Comparison of ENCODE assay signal across 8 cellular contexts in genomic region chr7:121385800-121386179, GRCh38.
DNase-seq lines count a peak whose midpoint lies in the region; ATAC-seq and TF ChIP-seq lines count a peak whose summit lies in the region.

No MANE protein-coding gene starts in this region.

- TF ChIP-seq CTCF in GM10266 (IDR thresholded peaks at IDR 0.05; ENCODE audit: control insufficient read depth, insufficient read depth, low read depth, missing control alignments), result no peak

- peaks cover 51% of the 10 kb centered on the region for H3K4me1 Mint-ChIP-seq in central memory CD8-positive, alpha-beta T cell
- peaks cover 73% of the 10 kb centered on the region for H3K4me1 Mint-ChIP-seq in stimulated activated naive CD8-positive, alpha-beta T cell treated with anti-CD3 and anti-CD28 coated beads, Interleukin-15, amount 100 ng/mL, for 72 hours
- peaks cover 80% of the 10 kb centered on the region for H3K4me1 Mint-ChIP-seq in activated T-cell treated with anti-CD3 and anti-CD28 coated beads, Interleukin-2, amount 50 U/mL, for 24 hours (ENCODE audit: low read depth)

- H3K27me3 Mint-ChIP-seq in central memory CD8-positive, alpha-beta T cell, result no peaks in the 10 kb centered on the region
- H3K27me3 Mint-ChIP-seq in stimulated activated naive CD8-positive, alpha-beta T cell treated with anti-CD3 and anti-CD28 coated beads, Interleukin-15, amount 100 ng/mL, for 72 hours, result no peaks in the 10 kb centered on the region
- no peaks in the 10 kb centered on the region for H3K27me3 Mint-ChIP-seq in activated T-cell treated with anti-CD3 and anti-CD28 coated beads, Interleukin-2, amount 50 U/mL, for 24 hours

- H3K36me3 Mint-ChIP-seq in central memory CD8-positive, alpha-beta T cell (ENCODE audit: insufficient read depth), result peaks cover 3% of the 10 kb centered on the region
- peaks cover 35% of the 10 kb centered on the region for H3K36me3 Mint-ChIP-seq in activated T-cell treated with anti-CD3 and anti-CD28 coated beads, Interleukin-2, amount 50 U/mL, for 24 hours (ENCODE audit: low read depth)

- ATAC-seq in GM21360 (IDR thresholded peaks at IDR 0.05; ENCODE audit: unreplicated experiment), result peak; percentile 87
- peak; percentile 92 for ATAC-seq in HG03558 (IDR thresholded peaks at IDR 0.05; ENCODE audit: extremely low read depth, unreplicated experiment)
- ATAC-seq in central memory CD8-positive, alpha-beta T cell (replicated peaks; ENCODE audit: extremely low read depth, poor library complexity, severe bottlenecking), result peak; percentile 93
- peak; percentile 91 for ATAC-seq in stimulated activated naive CD8-positive, alpha-beta T cell treated with anti-CD3 and anti-CD28 coated beads, Interleukin-15, amount 100 ng/mL, for 72 hours

- no peaks in the 10 kb centered on the region for H3K9me3 Mint-ChIP-seq in central memory CD8-positive, alpha-beta T cell
- no peaks in the 10 kb centered on the region for H3K9me3 Mint-ChIP-seq in stimulated activated naive CD8-positive, alpha-beta T cell treated with anti-CD3 and anti-CD28 coated beads, Interleukin-15, amount 100 ng/mL, for 72 hours
- no peaks in the 10 kb centered on the region for H3K9me3 Mint-ChIP-seq in activated T-cell treated with anti-CD3 and anti-CD28 coated beads, Interleukin-2, amount 50 U/mL, for 24 hours

- no peak overlapping the region for H3K4me3 Mint-ChIP-seq in central memory CD8-positive, alpha-beta T cell
- peak overlapping the region; percentile 28 to 29 for H3K4me3 Mint-ChIP-seq in stimulated activated naive CD8-positive, alpha-beta T cell treated with anti-CD3 and anti-CD28 coated beads, Interleukin-15, amount 100 ng/mL, for 72 hours
- no peak overlapping the region for H3K4me3 Mint-ChIP-seq in activated T-cell treated with anti-CD3 and anti-CD28 coated beads, Interleukin-2, amount 50 U/mL, for 24 hours

- peak overlapping the region; percentile 26 for H3K27ac Mint-ChIP-seq in central memory CD8-positive, alpha-beta T cell (ENCODE audit: low read depth)
- H3K27ac Mint-ChIP-seq in stimulated activated naive CD8-positive, alpha-beta T cell treated with anti-CD3 and anti-CD28 coated beads, Interleukin-15, amount 100 ng/mL, for 72 hours, result no peak overlapping the region
- H3K27ac Mint-ChIP-seq in activated T-cell treated with anti-CD3 and anti-CD28 coated beads, Interleukin-2, amount 50 U/mL, for 24 hours, result no peak overlapping the region

- DNase-seq in GM10266 (ENCODE audit: extremely low spot score), result peak; percentile 51
- DNase-seq in central memory CD8-positive, alpha-beta T cell (ENCODE audit: low spot score in 2 of 2), result no peak
- DNase-seq in stimulated activated naive CD8-positive, alpha-beta T cell treated with anti-CD3 and anti-CD28 coated beads, Interleukin-15, amount 100 ng/mL, for 72 hours, result no peak
- DNase-seq in activated effector memory CD4-positive, alpha-beta T cell treated with anti-CD3 and anti-CD28 coated beads, Interleukin-2, amount 50 U/mL, for 16 hours, result no peak
- no peak for DNase-seq in NCI-H526 (lab: John Stamatoyannopoulos, UW)
- no peak for DNase-seq in activated T-cell treated with anti-CD3 and anti-CD28 coated beads, Interleukin-2, amount 50 U/mL, for 24 hours

Comparison
In these comparisons a context has a peak if more than half of its experiments do, and no peak if none do; other contexts are left out.
1. H3K4me3 Mint-ChIP-seq: peak in stimulated activated naive CD8-positive, alpha-beta T cell treated with anti-CD3 and anti-CD28 coated beads, Interleukin-15, amount 100 ng/mL, for 72 hours (2 of 2); none in central memory CD8-positive, alpha-beta T cell (single experiment) and activated T-cell treated with anti-CD3 and anti-CD28 coated beads, Interleukin-2, amount 50 U/mL, for 24 hours (single experiment).
2. Peak in every context shown above with its lines, with median percentiles within 50 percentile points of each other: ATAC-seq.